Comparison of ENCODE assay signal across 8 cellular contexts in the genomic region with DNA sequence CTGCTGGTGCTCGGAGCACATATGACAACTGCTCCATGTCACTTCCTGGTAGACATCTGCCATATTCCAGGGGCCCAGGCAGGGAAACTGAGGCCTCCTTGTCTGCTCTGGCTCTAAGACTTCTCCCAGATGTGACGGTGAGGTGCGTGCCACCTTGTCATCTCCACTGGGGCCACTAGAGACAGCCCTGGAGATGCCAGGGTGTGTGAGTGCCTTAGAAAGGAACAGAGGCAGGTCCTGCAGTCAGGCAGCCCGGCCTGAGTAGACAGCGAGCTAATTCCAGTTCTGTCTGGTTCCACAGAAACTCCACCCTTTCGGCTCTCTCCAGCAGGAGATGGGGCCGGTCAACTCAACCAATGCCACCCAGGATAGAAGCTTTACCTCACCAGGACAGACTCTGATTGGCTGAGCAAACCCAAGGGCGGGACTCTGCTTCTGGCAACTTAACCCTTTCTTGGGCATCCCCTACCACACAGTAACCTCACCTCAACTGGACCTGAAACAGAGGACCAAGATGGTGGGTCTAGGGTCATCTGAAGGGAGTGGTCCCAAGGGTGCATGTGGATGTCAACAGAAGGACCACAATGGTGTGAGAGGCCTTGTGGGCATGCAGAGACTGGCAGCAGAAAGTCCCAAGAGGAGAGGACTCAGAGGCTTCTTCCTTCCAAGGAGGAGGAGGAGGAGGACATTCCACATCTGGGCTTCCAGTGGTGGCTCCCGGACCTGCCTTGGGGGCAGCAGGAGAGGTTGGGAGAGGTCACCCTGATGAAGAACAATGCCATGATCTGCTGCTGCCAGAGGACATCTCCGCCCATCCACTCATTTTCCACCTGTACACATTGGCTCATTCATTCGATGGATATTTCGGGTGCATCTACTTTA.
A peak's percentile ranks its signal among the peaks of the same experiment; 100 is the strongest.
DNase-seq lines count a peak whose midpoint lies in the region; ATAC-seq and TF ChIP-seq lines count a peak whose summit lies in the region.

No MANE protein-coding gene starts in this region.

- no peaks in the 10 kb centered on the region for H4K20me1 ChIP-seq in HCT116 (ENCODE audit: insufficient read depth)

- TF ChIP-seq CTCF in HCT116 (IDR thresholded peaks at IDR 0.05 in 2 of 3, conservative IDR thresholded peaks at IDR 0.05 in 1 of 3; ENCODE audit: borderline replicate concordance in 1 of 3, insufficient read depth in 1 of 3, low read depth in 2 of 3, low read length in 2 of 3), result 0 out of 6 replicates have a peak, but pooled peaks of 1 of the 3 experiments have one; percentile 3

- no peaks in the 10 kb centered on the region for H3K9me3 ChIP-seq in HCT116 (ENCODE audit: control insufficient read depth in 1 of 2, insufficient read depth in 1 of 2, low read depth in 1 of 2, low read length in 2 of 2)
- no peaks in the 10 kb centered on the region for H3K9me3 ChIP-seq in SK-N-MC (ENCODE audit: low read depth, low read length)

- no peak overlapping the region for H3K9ac ChIP-seq in HCT116 (ENCODE audit: low read length)
- H3K9ac ChIP-seq in SK-N-MC (ENCODE audit: insufficient read length), result peak overlapping the region; percentile 14

- POLR2A ChIA-PET in HCT116 (lab: Charles Lee), result no interaction called here

- H3K4me3 ChIP-seq in HCT116 (replicated peaks in 1 of 2; ENCODE audit: low read depth in 1 of 2, low read length in 2 of 2) (no peak overlapping the region), SK-N-MC (no peak overlapping the region)

- CTCF ChIA-PET in HCT116 (lab: Charles Lee), result no interaction called here

- no peaks in the 10 kb centered on the region for H3K79me2 ChIP-seq in HCT116 (ENCODE audit: insufficient read depth, low read length)

- H3K36me3 ChIP-seq in HCT116 (ENCODE audit: control insufficient read depth in 1 of 2, insufficient read depth in 2 of 2, low read length in 2 of 2) (peaks cover 2 to 13% of the 10 kb centered on the region in 2 experiments; a peak in 2 of 4 replicates), SK-N-MC (ENCODE audit: insufficient read depth, low read length) (no peaks in the 10 kb centered on the region)

- TF ChIP-seq POLR2A in HCT116 (IDR thresholded peaks at IDR 0.05; ENCODE audit: borderline replicate concordance, extremely low read depth, insufficient read depth, insufficient read length), result peak; percentile 36

- no peak overlapping the region for H2AFZ ChIP-seq in HCT116 (ENCODE audit: low read depth, low read length, poor library complexity, severe bottlenecking)

- BruUV-seq in HCT116 (replicated peaks; lab: Mats Ljungman, UMichigan), result no TSS peak

- peak overlapping the region; percentile 18; the same call in 1 of the 2 replicates for H3K4me2 ChIP-seq in HCT116 (ENCODE audit: low read length)

- no peak for TF ChIP-seq RAD21 in HCT116 (IDR thresholded peaks at IDR 0.05; ENCODE audit: low read depth)

- no peaks in the 10 kb centered on the region for H3K9me2 ChIP-seq in HCT116 (ENCODE audit: insufficient read depth)

- H3K27ac ChIP-seq in HCT116 (ENCODE audit: low read depth, low read length) (0 out of 2 replicates have a peak overlapping the region, but pooled peaks have one; percentile 27), SK-N-MC (no peak overlapping the region)

- intact Hi-C loops in HCT116 (cut with micrococcal nuclease), result no loop called here

- peaks cover 2 to 10% of the 10 kb centered on the region in 2 experiments; a peak in 2 of 4 replicates for H3K4me1 ChIP-seq in HCT116 (ENCODE audit: control insufficient read depth in 1 of 2, insufficient read depth in 2 of 2, low read length in 2 of 2)

- DNase-seq in HCT116 (ENCODE audit: low read depth, low spot score) (peak; percentile 54), SK-N-MC (ENCODE audit: low read depth, low spot score) (no peak), foreskin melanocyte (peak; percentile 35), putamen (ENCODE audit: low spot score) (peak; percentile 72), NCI-H1436 treated with DMSO at 0.1 percent for 48 hours (lab: John Stamatoyannopoulos, UW) (no peak)
- DNase-seq in activated T-cell treated with anti-CD3 and anti-CD28 coated beads, Interleukin-2, amount 50 U/mL, for 48 hours, result no peak

- RAD21 ChIA-PET in HCT116 (lab: Charles Lee; ENCODE audit: low non-redundant PET in 1 of 2, low total read pairs in 2 of 2, uncharacterized antibody in 2 of 2, unreplicated experiment in 2 of 2), result interaction anchor here in 1 of 2 experiments (0.6 kb wide), 1 partner anchor 1444 kb away, joined by 4 read pairs; no protein-coding TSS in a partner anchor

- H3K27me3 ChIP-seq in HCT116 (ENCODE audit: insufficient read depth, low read length), result no peaks in the 10 kb centered on the region

- peak; percentile 94 for ATAC-seq in HCT116
- no peak for ATAC-seq in HG03457 (IDR thresholded peaks at IDR 0.05; ENCODE audit: unreplicated experiment)
- no peak for ATAC-seq in HG03095 (IDR thresholded peaks at IDR 0.05; ENCODE audit: unreplicated experiment)

TF ChIP-seq in HCT116, 20 proteins besides CTCF, POLR2A, EP300 and RAD21:
- TF ChIP-seq, protein P1, sequence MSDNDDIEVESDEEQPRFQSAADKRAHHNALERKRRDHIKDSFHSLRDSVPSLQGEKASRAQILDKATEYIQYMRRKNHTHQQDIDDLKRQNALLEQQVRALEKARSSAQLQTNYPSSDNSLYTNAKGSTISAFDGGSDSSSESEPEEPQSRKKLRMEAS (IDR thresholded peaks at IDR 0.05), result no peak
- TF ChIP-seq POLR2AphosphoS5 (IDR thresholded peaks at IDR 0.05; ENCODE audit: low read depth, low read length) (0 out of 2 replicates have a peak, but pooled peaks have one; percentile 11), EZH2phosphoT487 (IDR thresholded peaks at IDR 0.05; ENCODE audit: borderline replicate concordance) (no peak)

Comparison
In these comparisons a context has a peak if more than half of its experiments do, and no peak if none do; other contexts are left out.
1. DNase-seq: peak in HCT116 (single experiment), foreskin melanocyte (single experiment) and putamen (single experiment); none in SK-N-MC (single experiment), NCI-H1436 treated with DMSO at 0.1 percent for 48 hours (single experiment) and activated T-cell treated with anti-CD3 and anti-CD28 coated beads, Interleukin-2, amount 50 U/mL, for 48 hours (0 of 2).